9 cellular contexts compared by ENCODE assay signal in genomic region chr15:41930221-41930866, GRCh38. TPM values are rescaled to one million over a fixed set of nuclear protein-coding genes. Genes with fewer than 3 reads are reported as not detected.
DNase-seq lines count a peak whose midpoint lies in the region; ATAC-seq and TF ChIP-seq lines count a peak whose summit lies in the region.
"Had no signal": no experiment of that assay in that cellular context is flagged by ENCODE, and none has a peak within 500 bp of the region (broad histone marks: within the 10 kb centered on the region; RNA-seq: fewer than 3 reads in every experiment).

No MANE protein-coding gene starts in this region.

- H3K4me3 Mint-ChIP-seq in mesothelial cell of epicardium (no peak overlapping the region), endodermal cell (no peak overlapping the region)
- H3K4me3 Mint-ChIP-seq in activated T-cell treated with anti-CD3 and anti-CD28 coated beads, Interleukin-2, amount 50 U/mL, for 72 hours: no peak overlapping the region

- WGBS in endodermal cell (ENCODE audit: insufficient coverage in 1 of 2, insufficient read length in 1 of 2), 2 experiments: 93 to 94% methylated on average over 7 to 8 of the region's 8 CpGs

- peaks cover 12% of the 10 kb centered on the region for H3K4me1 ChIP-seq in endodermal cell (ENCODE audit: control insufficient read depth, insufficient read depth, low read length)

- CTCF ChIA-PET in AG04450 (lab: Charles Lee): interaction anchor here (0.6 to 1.5 kb wide), 2 partner anchors 42 to 543 kb away, joined by 3 to 5 read pairs; partner anchors contain the start of gene EHD4

- TF ChIP-seq CTCF in AG04450 (IDR thresholded peaks at IDR 0.05; ENCODE audit: low read depth, low read length): peak; percentile 26; the same call in 1 of the 2 replicates
- TF ChIP-seq CTCF in NB4 (IDR thresholded peaks at IDR 0.05; ENCODE audit: low read depth, low read length): no peak
- TF ChIP-seq CTCF in choroid plexus epithelial cell (conservative IDR thresholded peaks at IDR 0.05; ENCODE audit: low read depth, low read length): peak; percentile 41
- no peak for TF ChIP-seq CTCF in mesothelial cell of epicardium (IDR thresholded peaks at IDR 0.05; ENCODE audit: unreplicated experiment)
- TF ChIP-seq CTCF in endodermal cell (conservative IDR thresholded peaks at IDR 0.05): no peak

- peaks cover 58% of the 10 kb centered on the region for H3K4me1 Mint-ChIP-seq in mesothelial cell of epicardium
- peaks cover 52% of the 10 kb centered on the region for H3K4me1 Mint-ChIP-seq in endodermal cell
- H3K4me1 Mint-ChIP-seq in activated T-cell treated with anti-CD3 and anti-CD28 coated beads, Interleukin-2, amount 50 U/mL, for 72 hours (ENCODE audit: low read depth): peaks cover 62% of the 10 kb centered on the region

- H3K9ac ChIP-seq in endodermal cell (ENCODE audit: extremely low read depth, low read length, poor library complexity, severe bottlenecking): no peak overlapping the region

- H3K36me3 ChIP-seq in endodermal cell (ENCODE audit: control insufficient read depth, insufficient read depth, low read length): peaks cover under 1% of the 10 kb centered on the region

- H3K27me3 ChIP-seq in AG04450 (ENCODE audit: control insufficient read depth, insufficient read depth, low read length) (no peaks in the 10 kb centered on the region), endodermal cell (ENCODE audit: control insufficient read depth, insufficient read depth, low read length, poor library complexity, severe bottlenecking) (no peaks in the 10 kb centered on the region)

- H3K27ac ChIP-seq in AG04450 (ENCODE audit: low read depth, low read length): peak overlapping the region; percentile 78
- H3K27ac ChIP-seq in endodermal cell (ENCODE audit: low read depth, low read length): no peak overlapping the region

- no peak overlapping the region for H3K4me3 ChIP-seq in AG04450 (ENCODE audit: low read depth, low read length)
- no peak overlapping the region for H3K4me3 ChIP-seq in NB4 (ENCODE audit: low read depth, low read length)
- no peak overlapping the region for H3K4me3 ChIP-seq in choroid plexus epithelial cell (ENCODE audit: low read depth, low read length)
- no peak overlapping the region for H3K4me3 ChIP-seq in endodermal cell (ENCODE audit: low read length)

- no peaks in the 10 kb centered on the region for H3K9me3 Mint-ChIP-seq in mesothelial cell of epicardium
- H3K9me3 Mint-ChIP-seq in endodermal cell: no peaks in the 10 kb centered on the region
- H3K9me3 Mint-ChIP-seq in activated T-cell treated with anti-CD3 and anti-CD28 coated beads, Interleukin-2, amount 50 U/mL, for 72 hours: no peaks in the 10 kb centered on the region

- no peak for TF ChIP-seq POLR2A in NB4 (IDR thresholded peaks at IDR 0.05; ENCODE audit: extremely low read depth, insufficient read length)

- H3K27ac Mint-ChIP-seq in mesothelial cell of epicardium (peak overlapping the region; percentile 12), endodermal cell (no peak overlapping the region)
- no peak overlapping the region for H3K27ac Mint-ChIP-seq in activated T-cell treated with anti-CD3 and anti-CD28 coated beads, Interleukin-2, amount 50 U/mL, for 72 hours

- H3K9me3 ChIP-seq in AG04450 (ENCODE audit: control insufficient read depth, insufficient read depth, low read length): no peaks in the 10 kb centered on the region
- H3K9me3 ChIP-seq in endodermal cell (ENCODE audit: control insufficient read depth, low read length): no peaks in the 10 kb centered on the region

- DNase-seq in AG04450 (ENCODE audit: low read depth, low spot score) (peak; percentile 76), NB4 (ENCODE audit: low read depth) (peak; percentile 71), choroid plexus epithelial cell (ENCODE audit: low read depth) (peak; percentile 87), mesothelial cell of epicardium (ENCODE audit: low spot score in 2 of 2, unreplicated experiment in 2 of 2) (no peak), endodermal cell (no peak), Kasumi-1 (lab: John Stamatoyannopoulos, UW) (no peak)
- DNase-seq in activated T-cell treated with anti-CD3 and anti-CD28 coated beads, Interleukin-2, amount 50 U/mL, for 72 hours: no peak
- DNase-seq: stimulated activated naive CD4-positive, alpha-beta T cell had no signal

- no peaks in the 10 kb centered on the region for H3K27me3 Mint-ChIP-seq in mesothelial cell of epicardium (ENCODE audit: low read depth)
- H3K27me3 Mint-ChIP-seq in endodermal cell (ENCODE audit: insufficient read depth): no peaks in the 10 kb centered on the region
- H3K27me3 Mint-ChIP-seq in activated T-cell treated with anti-CD3 and anti-CD28 coated beads, Interleukin-2, amount 50 U/mL, for 72 hours (ENCODE audit: low read depth): no peaks in the 10 kb centered on the region

- POLR2A ChIA-PET in AG04450 (lab: Yijun Ruan, JAX): interaction anchor here (0.6 to 1.7 kb wide), 6 partner anchors 10 to 1186 kb away, joined by 3 to 8 read pairs (median 4); partner anchors contain the start of genes EHD4 and MGA

- H3K36me3 Mint-ChIP-seq in mesothelial cell of epicardium (no peaks in the 10 kb centered on the region), endodermal cell (ENCODE audit: low read depth) (peaks cover 9% of the 10 kb centered on the region)
- peaks cover 0 to 2% of the 10 kb centered on the region in 2 donors for H3K36me3 Mint-ChIP-seq in activated T-cell treated with anti-CD3 and anti-CD28 coated beads, Interleukin-2, amount 50 U/mL, for 72 hours (ENCODE audit: insufficient read depth in 2 of 2)

- ATAC-seq in activated T-cell treated with anti-CD3 and anti-CD28 coated beads, Interleukin-2, amount 50 U/mL, for 72 hours (replicated peaks in 1 of 2): no peak
- ATAC-seq in GM21528 (IDR thresholded peaks at IDR 0.05; ENCODE audit: low FRiP score, unreplicated experiment): no peak

RNA-seq across cellular contexts. Expression of gene SPTBN5, which starts 36.5 kb away (rescaled TPM):
- polyA plus RNA-seq in AG04450 (2011; rRNA removed): 0.14 and 0.30 TPM in 2 replicates
- polyA minus RNA-seq in AG04450 (2011; rRNA and poly(A)+ RNA removed): 0.04 and 0.09 TPM in 2 replicates
- total RNA-seq in mesothelial cell of epicardium (2.1 to 2.7 TPM (median 2.3 TPM) in 3 replicates), endodermal cell (1 to 10 TPM; 2.0 to 2.8 TPM)
- polyA plus RNA-seq in endodermal cell (2013, experiment 1 of 2): 0.25 TPM
- polyA plus RNA-seq in endodermal cell (2013, experiment 2 of 2): 0.29 TPM
- total RNA-seq in activated T-cell treated with anti-CD3 and anti-CD28 coated beads, Interleukin-2, amount 50 U/mL, for 72 hours: 1 to 10 TPM in 1 of 2 donors, under 1 TPM in 1; 0.41 to 1.7 TPM

RNA-seq across cellular contexts. Expression of gene EHD4, which starts 42.0 kb away (rescaled TPM):
- 19.3 and 22.4 TPM in 2 replicates for polyA plus RNA-seq in AG04450 (2011; rRNA removed)
- 27.8 and 32.8 TPM in 2 replicates for polyA minus RNA-seq in AG04450 (2011; rRNA and poly(A)+ RNA removed)
- total RNA-seq in mesothelial cell of epicardium (14.5 to 16.1 TPM (median 15.8 TPM) in 3 replicates), endodermal cell (10 to 100 TPM; 16.9 to 17.3 TPM)
- polyA plus RNA-seq in endodermal cell (2013, experiment 1 of 2): 6.8 TPM
- polyA plus RNA-seq in endodermal cell (2013, experiment 2 of 2): 7.0 TPM
- total RNA-seq in activated T-cell treated with anti-CD3 and anti-CD28 coated beads, Interleukin-2, amount 50 U/mL, for 72 hours: 10 to 100 TPM; 22.6 to 32.7 TPM

Comparison
In these comparisons a context has a peak if more than half of its experiments do, and no peak if none do; other contexts are left out.
1. DNase-seq: peak in AG04450 (single experiment), NB4 (single experiment) and choroid plexus epithelial cell (single experiment); none in mesothelial cell of epicardium (0 of 2), endodermal cell (single experiment), Kasumi-1 (0 of 2) and activated T-cell treated with anti-CD3 and anti-CD28 coated beads, Interleukin-2, amount 50 U/mL, for 72 hours (0 of 2).
2. CTCF ChIP-seq: peak in AG04450 (single experiment) and choroid plexus epithelial cell (single experiment); none in NB4 (single experiment), mesothelial cell of epicardium (single experiment) and endodermal cell (single experiment).